In the genomic region with DNA sequence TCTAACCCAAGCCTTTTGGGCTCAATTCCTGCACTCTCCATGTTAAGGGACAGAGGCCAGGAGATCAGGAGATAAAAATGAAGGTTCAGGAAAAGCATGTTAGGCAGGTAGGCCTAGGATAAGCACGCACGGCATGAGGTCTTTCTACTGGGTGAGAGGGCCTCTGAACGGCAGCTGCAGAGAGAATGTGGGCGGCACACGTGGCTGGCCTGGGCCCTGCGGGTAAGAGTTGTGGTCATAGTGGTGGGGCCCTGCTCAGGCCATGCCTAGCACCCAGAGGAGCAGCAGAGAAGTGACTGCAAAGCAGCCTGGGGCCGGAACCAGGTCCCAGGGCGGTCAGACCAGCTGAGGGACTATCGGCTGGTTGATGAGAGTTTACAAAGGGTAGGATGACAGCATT, we compare ENCODE assay signal across 1 cellular context.
TF ChIP-seq lines count a peak whose summit lies in the region.

No MANE protein-coding gene starts in this region.

TF ChIP-seq in HepG2, 621 proteins besides CTCF, POLR2A, EP300 and RAD21:
- TF ChIP-seq ZNF687 (CRISPR knock-in tag; IDR thresholded peaks at IDR 0.05) (peak; percentile 41), ZFY (CRISPR knock-in tag; IDR thresholded peaks at IDR 0.05) (0 out of 2 replicates have a peak, but pooled peaks have one; percentile 20), MED8 (CRISPR knock-in tag; IDR thresholded peaks at IDR 0.05; ENCODE audit: insufficient replicate concordance) (no peak)
